8 cellular contexts compared by ENCODE assay signal in the genomic region with DNA sequence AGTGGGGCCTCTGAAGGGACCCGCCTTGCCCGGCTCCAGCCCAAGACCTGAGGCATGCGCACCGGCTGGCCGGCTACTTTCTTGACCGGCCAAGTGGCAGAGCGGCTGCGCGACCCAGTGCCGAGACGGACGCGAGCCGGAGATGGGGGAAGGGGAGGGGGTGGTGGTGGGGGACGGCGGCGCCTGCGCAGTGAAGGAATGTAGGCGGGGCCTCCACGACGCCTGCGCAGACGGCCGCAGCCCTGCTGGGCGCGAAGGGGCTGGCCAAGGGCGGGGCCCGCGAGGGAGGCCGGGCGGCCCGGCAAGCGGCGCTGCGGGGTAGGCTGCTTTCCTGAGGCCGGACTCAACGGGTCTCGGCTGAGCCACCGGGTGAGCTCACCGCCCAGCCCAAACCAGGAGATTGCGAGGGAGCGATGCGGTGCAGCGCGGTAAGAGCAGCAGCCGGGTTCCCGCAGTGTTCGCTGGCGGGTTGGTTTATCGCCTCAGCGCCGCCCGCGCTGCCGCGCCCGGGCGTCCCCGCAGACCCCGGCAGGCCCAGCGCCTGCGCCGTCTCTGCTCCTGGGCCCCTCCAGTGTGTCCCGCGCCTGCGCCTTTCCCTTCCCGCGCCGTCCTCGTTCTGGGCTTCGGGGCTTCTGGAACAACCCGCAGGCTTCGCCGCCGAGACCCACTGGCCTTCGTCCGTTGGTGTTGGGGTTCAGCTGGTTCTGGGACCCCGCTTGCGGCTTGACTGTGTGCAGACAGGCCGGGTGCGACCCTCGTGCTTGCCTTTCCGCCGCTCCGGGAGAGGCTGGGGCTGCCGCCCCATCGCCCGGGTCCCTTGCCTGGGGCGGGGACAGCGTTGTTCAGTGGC.
DNase-seq lines count a peak whose midpoint lies in the region; TF ChIP-seq lines count a peak whose summit lies in the region.

Gene SPECC1L, plus strand, starts transcription at position 276 of the 850 bp plus-strand sequence. CDS start 31,401 bp downstream, outside the sequence.

- H3K9me2 ChIP-seq in MM.1S (replicated peaks; ENCODE audit: insufficient read depth, low read length): no peaks in the 10 kb centered on the region

- H3K27me3 ChIP-seq in MM.1S (replicated peaks; ENCODE audit: insufficient read depth, low read length): no peaks in the 10 kb centered on the region
- no peaks in the 10 kb centered on the region for H3K27me3 ChIP-seq in neuron (ENCODE audit: insufficient read depth, low read length)

- H3K4me3 ChIP-seq in MM.1S (ENCODE audit: low read length) (peak within 1 kb of the TSS; percentile 87), foreskin fibroblast (ENCODE audit: low read depth in 1 of 2, low read length in 2 of 2) (peak within 1 kb of the TSS; percentile 76 to 93), neuron (ENCODE audit: low read length) (peak within 1 kb of the TSS; percentile 71)

- peak; percentile 89 for DNase-seq in GDM1 (lab: John Stamatoyannopoulos, UW)
- peak; percentile 87 for DNase-seq in HCEC 1CT
- DNase-seq in MM.1S: peak; percentile 91
- DNase-seq in SIG-M5 treated with dmso at 0.1 percent for 504 hours (lab: John Stamatoyannopoulos, UW; ENCODE audit: unreplicated experiment): peak; percentile 72
- DNase-seq in activated gamma-delta T cell treated with Interleukin-2 at 50 U/mL for 16 hours: peak; percentile 88
- peak; percentile 91 to 97 for DNase-seq in foreskin fibroblast
- DNase-seq in stromal cell of bone marrow (ENCODE audit: low read depth): peak; percentile 81

- H3K4me1 ChIP-seq in MM.1S (ENCODE audit: low read length) (peaks cover 12% of the 10 kb centered on the region; the same call in 1 of the 2 replicates), neuron (ENCODE audit: insufficient read depth, low read length) (peaks cover 23% of the 10 kb centered on the region)

- 0 out of 2 replicates have a peak, but pooled peaks cover 4% of the 10 kb centered on the region for H4K20me1 ChIP-seq in MM.1S (ENCODE audit: insufficient read depth, low read length)

- peak within 1 kb of the TSS; percentile 84 for H3K9ac ChIP-seq in MM.1S (ENCODE audit: low read length)

- TF ChIP-seq CTCF in MM.1S (IDR thresholded peaks at IDR 0.05; ENCODE audit: low read length) (no peak), foreskin fibroblast (IDR thresholded peaks at IDR 0.05; ENCODE audit: low read depth, low read length) (no peak)

- H3K4me2 ChIP-seq in MM.1S (ENCODE audit: low read depth, low read length): peak within 1 kb of the TSS; percentile 76

- H3K9me3 ChIP-seq in MM.1S (replicated peaks; ENCODE audit: insufficient read depth, low read length) (no peaks in the 10 kb centered on the region), neuron (ENCODE audit: low read length) (no peaks in the 10 kb centered on the region)

- H3K36me3 ChIP-seq in MM.1S (replicated peaks; ENCODE audit: insufficient read depth, low read length) (no peaks in the 10 kb centered on the region), neuron (ENCODE audit: insufficient read depth, low read length) (no peaks in the 10 kb centered on the region)

- H3K27ac ChIP-seq in MM.1S (ENCODE audit: low read length): peak within 1 kb of the TSS; percentile 69; the same call in 1 of the 2 replicates

- H3K79me2 ChIP-seq in MM.1S (ENCODE audit: low read length): peaks cover 41% of the 10 kb centered on the region

- peak within 1 kb of the TSS; percentile 96 for H2AFZ ChIP-seq in MM.1S (ENCODE audit: low read length)
- H2AFZ ChIP-seq in neuron (ENCODE audit: low read depth, low read length): peak within 1 kb of the TSS; percentile 30

- peaks cover 21% of the 10 kb centered on the region for H3F3A ChIP-seq in MM.1S (ENCODE audit: insufficient read depth, low read length)

Comparison
In these comparisons a context has a peak if more than half of its experiments do, and no peak if none do; other contexts are left out.
1. Peak in every context shown above with its lines: DNase-seq, H3K4me3 ChIP-seq and H3K27ac ChIP-seq.